18 cellular contexts compared by ENCODE assay signal in the genomic region with DNA sequence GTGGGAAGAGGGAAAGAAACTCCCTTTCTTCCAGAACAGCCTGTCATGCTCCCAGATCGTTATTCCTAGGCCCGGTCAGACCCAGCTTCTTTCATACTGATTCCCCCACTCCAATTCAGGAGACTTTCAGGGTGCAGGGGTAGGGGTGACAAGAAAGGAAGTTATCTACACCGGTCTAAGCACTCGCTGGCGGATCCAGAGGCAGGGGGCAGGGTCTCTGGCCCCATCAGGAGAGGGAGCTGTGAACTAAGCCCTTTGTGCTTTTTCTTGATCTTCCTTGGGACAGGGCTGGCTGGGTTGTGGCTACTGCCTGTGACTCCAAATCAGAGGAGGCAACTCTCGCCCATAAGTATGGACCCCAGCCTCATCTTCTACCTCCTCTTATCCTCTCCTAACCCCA. TPM values are rescaled to one million over a fixed set of nuclear protein-coding genes. Genes with fewer than 3 reads are reported as not detected.
DNase-seq lines count a peak whose midpoint lies in the region; ATAC-seq and TF ChIP-seq lines count a peak whose summit lies in the region.
"Had no signal": no experiment of that assay in that cellular context is flagged by ENCODE, and none has a peak within 500 bp of the region (broad histone marks: within the 10 kb centered on the region; RNA-seq: fewer than 3 reads in every experiment).

No MANE protein-coding gene starts in this region.

- no peak overlapping the region for H3K27ac Mint-ChIP-seq in CD8-positive, alpha-beta memory T cell

- H2AK9ac ChIP-seq in IMR-90 (replicated peaks; ENCODE audit: low read depth, low read length, poor library complexity): peak overlapping the region; percentile 65

- CTCF ChIA-PET in CD8-positive, alpha-beta memory T cell (lab: Charles Lee): interaction anchor here (1.2 kb wide), 1 partner anchor 116 kb away, joined by 3 read pairs; no protein-coding TSS in a partner anchor
- CTCF ChIA-PET in IMR-90 (lab: Yijun Ruan, JAX): no interaction called here

- no peak for ATAC-seq in IMR-90 (ENCODE audit: low read depth)
- no peak for ATAC-seq in GM21515 (IDR thresholded peaks at IDR 0.05; ENCODE audit: unreplicated experiment)
- ATAC-seq: PC-3 had no signal

- H3K56ac ChIP-seq in IMR-90 (ENCODE audit: extremely low read depth, insufficient read depth, low read length): no peak overlapping the region

- H4K91ac ChIP-seq in IMR-90 (ENCODE audit: insufficient read depth, low read depth, low read length): no peak overlapping the region

- no peak overlapping the region for H3K18ac ChIP-seq in IMR-90 (ENCODE audit: low read depth, low read length)

- H3K4me1 ChIP-seq in CD8-positive, alpha-beta memory T cell (ENCODE audit: insufficient read depth, low read length): no peaks in the 10 kb centered on the region
- H3K4me1 ChIP-seq in IMR-90 (ENCODE audit: control insufficient read depth, insufficient read depth, low read length) (peaks cover 16% of the 10 kb centered on the region), esophagus muscularis mucosa (peaks cover 20 to 42% (median 33%) of the 10 kb centered on the region in 4 donors), osteoblast (ENCODE audit: insufficient read depth, low read length) (peaks cover 31% of the 10 kb centered on the region), BE2C (peaks cover 24% of the 10 kb centered on the region)

- H3K4me3 Mint-ChIP-seq in CD8-positive, alpha-beta memory T cell: no peak overlapping the region

- no peak overlapping the region for H4K8ac ChIP-seq in IMR-90 (ENCODE audit: low read depth in 2 of 2, low read length in 2 of 2)

- H3K9me3 Mint-ChIP-seq in CD8-positive, alpha-beta memory T cell: no peaks in the 10 kb centered on the region

- POLR2A ChIA-PET in CD8-positive, alpha-beta memory T cell (lab: Charles Lee): no interaction called here
- POLR2A ChIA-PET in IMR-90 (lab: Charles Lee; ENCODE audit: unreplicated experiment): no interaction called here

- H2BK15ac ChIP-seq in IMR-90 (ENCODE audit: low read depth, low read length): no peak overlapping the region

- H2AFZ ChIP-seq in IMR-90 (replicated peaks; ENCODE audit: low read length, poor library complexity): no peak overlapping the region
- H2AFZ ChIP-seq in osteoblast (ENCODE audit: low read length): no peak overlapping the region

- intact Hi-C loops in IMR-90 (cut with micrococcal nuclease): no loop called here
- intact Hi-C loops in esophagus muscularis mucosa (cut with DNase I): no loop called here

- no peaks in the 10 kb centered on the region for H3K79me1 ChIP-seq in IMR-90 (ENCODE audit: low read depth in 1 of 2, low read length in 2 of 2)

- H3K79me2 ChIP-seq in osteoblast (ENCODE audit: insufficient read depth, low read length): no peaks in the 10 kb centered on the region

- no TSS peak for BruUV-seq in IMR-90 (replicated peaks; lab: Mats Ljungman, UMichigan)

- H3K4me3 ChIP-seq in CD8-positive, alpha-beta memory T cell (ENCODE audit: low read length): no peak overlapping the region
- no peak overlapping the region for H3K4me3 ChIP-seq in IMR-90 (ENCODE audit: insufficient read depth, low read depth, low read length)
- H3K4me3 ChIP-seq in esophagus muscularis mucosa: no peak overlapping the region
- H3K4me3 ChIP-seq in osteoblast (ENCODE audit: insufficient read depth, low read length): no peak overlapping the region
- no peak overlapping the region for H3K4me3 ChIP-seq in BE2C (ENCODE audit: low read depth, low read length)
- H3K4me3 ChIP-seq: SJCRH30 had no signal

- TF ChIP-seq CTCF in IMR-90 (conservative IDR thresholded peaks at IDR 0.05; ENCODE audit: low read depth, low read length) (no peak), esophagus muscularis mucosa (IDR thresholded peaks at IDR 0.05) (no peak), osteoblast (IDR thresholded peaks at IDR 0.05; ENCODE audit: extremely low read depth, low read depth, low read length) (no peak), BE2C (IDR thresholded peaks at IDR 0.05; ENCODE audit: low read depth, low read length) (no peak)

- no peak overlapping the region for H2BK20ac ChIP-seq in IMR-90 (ENCODE audit: low read depth, low read length)

- H2AK5ac ChIP-seq in IMR-90 (ENCODE audit: low read depth, low read length): peak overlapping the region; percentile 14; the same call in 1 of the 2 replicates

- no peak for TF ChIP-seq EP300 in esophagus muscularis mucosa (IDR thresholded peaks at IDR 0.05)

- in situ Hi-C loops in IMR-90 (cut with MboI; ENCODE audit: low sequenced_read_pairs): no loop called here

- H3K36me3 ChIP-seq in CD8-positive, alpha-beta memory T cell (ENCODE audit: insufficient read depth, low read length): no peaks in the 10 kb centered on the region
- no peaks in the 10 kb centered on the region for H3K36me3 ChIP-seq in IMR-90 (ENCODE audit: control insufficient read depth, insufficient read depth, low read length)
- H3K36me3 ChIP-seq in esophagus muscularis mucosa: no peaks in the 10 kb centered on the region
- no peaks in the 10 kb centered on the region for H3K36me3 ChIP-seq in osteoblast (ENCODE audit: insufficient read depth, low read length)
- H3K36me3 ChIP-seq in BE2C: no peaks in the 10 kb centered on the region
- H3K36me3 ChIP-seq: SJCRH30 had no signal

- no peak overlapping the region; the same call in 1 of the 2 replicates for H2BK120ac ChIP-seq in IMR-90 (ENCODE audit: low read depth, low read length)

- TF ChIP-seq POLR2A in IMR-90 (IDR thresholded peaks at IDR 0.05; ENCODE audit: low read depth, low read length) (no peak), esophagus muscularis mucosa (IDR thresholded peaks at IDR 0.05; ENCODE audit: low read depth) (no peak)

- peaks cover 14% of the 10 kb centered on the region for H3K9me1 ChIP-seq in IMR-90 (ENCODE audit: insufficient read depth, low read length)

- dilution Hi-C loops in IMR-90 (cut with HindIII; ENCODE audit: low sequenced_read_pairs, unreplicated experiment): no loop called here

- no peak overlapping the region for H2BK5ac ChIP-seq in IMR-90 (ENCODE audit: low read depth, low read length, poor library complexity, severe bottlenecking)

- H3K4me2 ChIP-seq in IMR-90 (ENCODE audit: low read depth, low read length): no peak overlapping the region
- no peak overlapping the region for H3K4me2 ChIP-seq in osteoblast (ENCODE audit: insufficient read depth, low read length)

- H4K20me1 ChIP-seq in IMR-90 (ENCODE audit: insufficient read depth, low read length) (no peaks in the 10 kb centered on the region), osteoblast (ENCODE audit: insufficient read depth, low read length) (no peaks in the 10 kb centered on the region)

- H4K5ac ChIP-seq in IMR-90 (ENCODE audit: low read depth, low read length): no peak overlapping the region

- DNase-seq in CD8-positive, alpha-beta memory T cell: no peak
- DNase-seq in IMR-90: no peak
- no peak for DNase-seq in esophagus muscularis mucosa (ENCODE audit: extremely low spot score)
- DNase-seq in osteoblast (ENCODE audit: insufficient read length, low spot score, missing footprints): peak; percentile 19
- no peak for DNase-seq in BE2C
- no peak for DNase-seq in HuH-7.5 (ENCODE audit: low spot score)
- DNase-seq: C1 segment of cervical spinal cord, DMS79, H7, Karpas-422, NCI-H1417 treated with DMSO at 0.1 percent for 48 hours, NCI-H1930, NCI-H345, NCI-H524 treated with DMSO at 0.1 percent for 48 hours, PC-3 had no signal

- H3K23ac ChIP-seq in IMR-90 (ENCODE audit: low read depth, low read length): no peak overlapping the region

- H3K9ac ChIP-seq in IMR-90 (ENCODE audit: low read depth, low read length): no peak overlapping the region

- no CpG with 5 or more reads among the region's 6 CpGs for WGBS in IMR-90 (ENCODE audit: extremely low coverage in 2 of 2, insufficient read length in 1 of 2), 2 experiments
- WGBS in esophagus muscularis mucosa: 82% methylated on average over 6 of the region's 6 CpGs

- no peak for TF ChIP-seq RAD21 in IMR-90 (IDR thresholded peaks at IDR 0.05; ENCODE audit: low read length)

- no peaks in the 10 kb centered on the region for H3K36me3 Mint-ChIP-seq in CD8-positive, alpha-beta memory T cell

- no peaks in the 10 kb centered on the region for H3K9me3 ChIP-seq in CD8-positive, alpha-beta memory T cell (ENCODE audit: low read length)
- H3K9me3 ChIP-seq in IMR-90 (ENCODE audit: control insufficient read depth, insufficient read depth, low read length): no peaks in the 10 kb centered on the region
- no peaks in the 10 kb centered on the region for H3K9me3 ChIP-seq in esophagus muscularis mucosa
- H3K9me3 ChIP-seq in osteoblast (ENCODE audit: low read depth, low read length): no peaks in the 10 kb centered on the region
- no peaks in the 10 kb centered on the region for H3K9me3 ChIP-seq in BE2C
- H3K9me3 ChIP-seq: SJCRH30 had no signal

- H3K27ac ChIP-seq in CD8-positive, alpha-beta memory T cell (ENCODE audit: low read depth, low read length): peak overlapping the region; percentile 65
- no peak overlapping the region for H3K27ac ChIP-seq in IMR-90 (ENCODE audit: insufficient read depth, low read length)
- peak overlapping the region in 3 of 4 donors; percentile 3 to 10 (median 8) for H3K27ac ChIP-seq in esophagus muscularis mucosa (replicated peaks in 1 of 4)
- H3K27ac ChIP-seq in osteoblast (ENCODE audit: low read depth, low read length): no peak overlapping the region
- H3K27ac ChIP-seq: RWPE1, SJCRH30 had no signal

- H3K27me3 Mint-ChIP-seq in CD8-positive, alpha-beta memory T cell: peaks cover 0 to 4% of the 10 kb centered on the region in 2 donors

- no peak overlapping the region for H3K4ac ChIP-seq in IMR-90 (ENCODE audit: low read depth, low read length)

- no peaks in the 10 kb centered on the region for H3K27me3 ChIP-seq in CD8-positive, alpha-beta memory T cell (ENCODE audit: insufficient read depth, low read length, poor library complexity, severe bottlenecking)
- H3K27me3 ChIP-seq in IMR-90 (ENCODE audit: control insufficient read depth, insufficient read depth, low read length) (no peaks in the 10 kb centered on the region), esophagus muscularis mucosa (no peaks in the 10 kb centered on the region), osteoblast (ENCODE audit: insufficient read depth, low read length) (no peaks in the 10 kb centered on the region), BE2C (no peaks in the 10 kb centered on the region)
- H3K27me3 ChIP-seq: SJCRH30 had no signal

- H3K4me1 Mint-ChIP-seq in CD8-positive, alpha-beta memory T cell: no peaks in the 10 kb centered on the region

- H3K14ac ChIP-seq in IMR-90 (replicated peaks; ENCODE audit: low read depth, low read length): no peak overlapping the region

RNA-seq across cellular contexts. Expression of a gene that starts 44.3 kb away (rescaled TPM):
- total RNA-seq in CD8-positive, alpha-beta memory T cell: 10 to 100 TPM; 14.1 to 14.8 TPM
- polyA plus RNA-seq in CD8-positive, alpha-beta memory T cell: 0.51 TPM
- total RNA-seq in IMR-90 (2012; rRNA removed): 26.0 and 35.0 TPM in 2 replicates
- 8.8 and 9.9 TPM in 2 replicates for polyA plus RNA-seq in IMR-90 (2012; rRNA removed)
- 2.7 and 6.4 TPM in 2 replicates for polyA plus RNA-seq in IMR-90 (2012; cell fraction: cytosol; rRNA removed)
- 0.98 and 2.7 TPM in 2 replicates for polyA plus RNA-seq in IMR-90 (2012; cell fraction: nucleus; rRNA removed; ENCODE audit: low replicate concordance)
- not detected for total RNA-seq in esophagus muscularis mucosa
- 1.4 and 2.4 TPM in 2 replicates for total RNA-seq in osteoblast
- polyA plus RNA-seq in BE2C (2012; ENCODE audit: insufficient read depth, insufficient read length, low read depth): 5.5 TPM

RNA-seq across cellular contexts. Expression of a gene that starts 52.2 kb away (rescaled TPM):
- total RNA-seq in CD8-positive, alpha-beta memory T cell: 10 to 100 TPM; 16.5 to 17.1 TPM
- 3.4 TPM for polyA plus RNA-seq in CD8-positive, alpha-beta memory T cell
- total RNA-seq in IMR-90 (2012; rRNA removed) (8.4 and 17.8 TPM in 2 replicates), esophagus muscularis mucosa (10 to 100 TPM in 3 of 4 donors, 1 to 10 TPM in 1; 7.5 to 10.6 (median 10.2) TPM), osteoblast (39.5 and 49.9 TPM in 2 replicates)
- 4.2 and 5.4 TPM in 2 replicates for polyA plus RNA-seq in IMR-90 (2012; rRNA removed)
- 3.2 and 4.6 TPM in 2 replicates for polyA plus RNA-seq in IMR-90 (2012; cell fraction: cytosol; rRNA removed)
- 3.9 and 4.3 TPM in 2 replicates for polyA plus RNA-seq in IMR-90 (2012; cell fraction: nucleus; rRNA removed; ENCODE audit: low replicate concordance)
- 13.0 TPM for polyA plus RNA-seq in BE2C (2012; ENCODE audit: insufficient read depth, insufficient read length, low read depth)

Comparison
In these comparisons a context has a peak if more than half of its experiments do, and no peak if none do; other contexts are left out.
1. H3K27ac ChIP-seq: peak in CD8-positive, alpha-beta memory T cell (single experiment) and esophagus muscularis mucosa (3 of 4); none in IMR-90 (single experiment) and osteoblast (single experiment).